29 cellular contexts compared by ENCODE assay signal in genomic region chr20:7704021-7704420, GRCh38.
DNase-seq lines count a peak whose midpoint lies in the region; ATAC-seq and TF ChIP-seq lines count a peak whose summit lies in the region.
"Had no signal": no experiment of that assay in that cellular context is flagged by ENCODE, and none has a peak within 500 bp of the region (broad histone marks: within the 10 kb centered on the region; RNA-seq: fewer than 3 reads in every experiment).

No MANE protein-coding gene starts in this region.

- H3K36me3 ChIP-seq in vagina = no peaks in the 10 kb centered on the region
- H3K36me3 ChIP-seq: breast epithelium, heart left ventricle, neural progenitor cell, spleen had no signal

- DNase-seq in COLO668 (lab: John Stamatoyannopoulos, UW; ENCODE audit: unreplicated experiment) = peak; percentile 27
- DNase-seq in NCI-H1092 (lab: John Stamatoyannopoulos, UW) = peak; percentile 9
- DNase-seq in NCI-H774 (lab: John Stamatoyannopoulos, UW) = peak; percentile 36
- no peak for DNase-seq in glutamatergic neuron
- DNase-seq in NCI-H1436 (lab: John Stamatoyannopoulos, UW) = no peak
- no peak for DNase-seq in mesenteric fat pad (ENCODE audit: low spot score)
- no peak for DNase-seq in vagina (ENCODE audit: extremely low spot score in 2 of 2)
- DNase-seq: activated CD4-positive, alpha-beta memory T cell treated with anti-CD3 and anti-CD28 coated beads for 36 hours; activated CD8-positive, alpha-beta memory T cell treated with anti-CD3 and anti-CD28 coated beads, Interleukin-2, amount 50 U/mL, for 4 hours; Calu3; effector memory CD4-positive, alpha-beta T cell; erythroblast; heart left ventricle; HFFc6; NCI-H446 treated with DMSO at 0.1 percent for 48 hours; right cardiac atrium; SK-N-SH; spleen; T-helper 17 cell had no signal

- no peaks in the 10 kb centered on the region for H3K36me3 Mint-ChIP-seq in glutamatergic neuron (ENCODE audit: unreplicated experiment)
- H3K36me3 Mint-ChIP-seq: activated CD4-positive, alpha-beta memory T cell treated with anti-CD3 and anti-CD28 coated beads for 36 hours; activated naive CD4-positive, alpha-beta T cell treated with anti-CD3 and anti-CD28 coated beads, Interleukin-2, amount 50 U/mL, for 24 hours; neural progenitor cell had no signal

- H3K9me3 Mint-ChIP-seq in glutamatergic neuron (ENCODE audit: unreplicated experiment) = no peaks in the 10 kb centered on the region
- H3K9me3 Mint-ChIP-seq: GM23338, neural progenitor cell had no signal

- H3K4me1 ChIP-seq in vagina = no peaks in the 10 kb centered on the region
- H3K4me1 ChIP-seq: breast epithelium, heart left ventricle, parathyroid adenoma, spleen had no signal

- H3K27me3 ChIP-seq in vagina = no peaks in the 10 kb centered on the region
- H3K27me3 ChIP-seq: breast epithelium, heart left ventricle, neural progenitor cell, spleen had no signal

- no peak for ATAC-seq in HG02623 (IDR thresholded peaks at IDR 0.05; ENCODE audit: unreplicated experiment)
- ATAC-seq: activated CD4-positive, CD25-positive, alpha-beta regulatory T cell treated with anti-CD3 and anti-CD28 coated beads, Interleukin-2, amount 50 U/mL, for 24 hours; GM12878; GM23338; heart left ventricle; K562; right cardiac atrium; T-helper 17 cell had no signal

- peaks cover 17% of the 10 kb centered on the region for H3K4me1 Mint-ChIP-seq in glutamatergic neuron (ENCODE audit: low read depth, unreplicated experiment)
- H3K4me1 Mint-ChIP-seq: activated naive CD4-positive, alpha-beta T cell treated with anti-CD3 and anti-CD28 coated beads, Interleukin-2, amount 50 U/mL, for 24 hours; GM23338; T-helper 17 cell had no signal

- TF ChIP-seq CTCF in glutamatergic neuron (IDR thresholded peaks at IDR 0.05; ENCODE audit: partially characterized antibody, unreplicated experiment) = no peak
- no peak for TF ChIP-seq CTCF in vagina (IDR thresholded peaks at IDR 0.05)

- no peak for TF ChIP-seq POLR2A in vagina (IDR thresholded peaks at IDR 0.05)

- no peaks in the 10 kb centered on the region for H3K9me3 ChIP-seq in vagina
- H3K9me3 ChIP-seq: breast epithelium, heart left ventricle, SK-N-SH, spleen had no signal

- H3K27ac Mint-ChIP-seq in glutamatergic neuron (ENCODE audit: unreplicated experiment) = peak overlapping the region; percentile 20
- H3K27ac Mint-ChIP-seq: activated CD4-positive, alpha-beta memory T cell treated with anti-CD3 and anti-CD28 coated beads for 36 hours; activated naive CD4-positive, alpha-beta T cell treated with anti-CD3 and anti-CD28 coated beads, Interleukin-2, amount 50 U/mL, for 24 hours; GM23338; HFFc6; neural progenitor cell; T-helper 17 cell had no signal

- no peak overlapping the region for H3K4me3 ChIP-seq in vagina
- H3K4me3 ChIP-seq: breast epithelium, GM12878, GM23338, heart left ventricle, K562, neural progenitor cell, spleen had no signal

- H3K4me3 Mint-ChIP-seq in glutamatergic neuron (ENCODE audit: unreplicated experiment) = no peak overlapping the region
- H3K4me3 Mint-ChIP-seq: activated CD4-positive, alpha-beta memory T cell treated with anti-CD3 and anti-CD28 coated beads for 36 hours; activated naive CD4-positive, alpha-beta T cell treated with anti-CD3 and anti-CD28 coated beads, Interleukin-2, amount 50 U/mL, for 24 hours; GM23338; HFFc6; neural progenitor cell; T-helper 17 cell had no signal

- no peak overlapping the region for H3K27ac ChIP-seq in vagina
- H3K27ac ChIP-seq: breast epithelium, C4-2B, heart left ventricle, neural progenitor cell, parathyroid adenoma, spleen had no signal

- H3K27me3 Mint-ChIP-seq in glutamatergic neuron (ENCODE audit: unreplicated experiment) = peaks cover 1% of the 10 kb centered on the region
- H3K27me3 Mint-ChIP-seq: activated CD4-positive, alpha-beta memory T cell treated with anti-CD3 and anti-CD28 coated beads for 36 hours; activated naive CD4-positive, alpha-beta T cell treated with anti-CD3 and anti-CD28 coated beads, Interleukin-2, amount 50 U/mL, for 24 hours; T-helper 17 cell had no signal

- intact Hi-C loops in vagina (cut with DNase I) = no loop called here

Comparison
In these comparisons a context has a peak if more than half of its experiments do, and no peak if none do; other contexts are left out.
1. DNase-seq: peak in COLO668 (single experiment), NCI-H1092 (single experiment) and NCI-H774 (single experiment); none in glutamatergic neuron (single experiment), NCI-H1436 (single experiment), mesenteric fat pad (single experiment) and vagina (0 of 2).